21 cellular contexts compared by ENCODE assay signal in the genomic region with DNA sequence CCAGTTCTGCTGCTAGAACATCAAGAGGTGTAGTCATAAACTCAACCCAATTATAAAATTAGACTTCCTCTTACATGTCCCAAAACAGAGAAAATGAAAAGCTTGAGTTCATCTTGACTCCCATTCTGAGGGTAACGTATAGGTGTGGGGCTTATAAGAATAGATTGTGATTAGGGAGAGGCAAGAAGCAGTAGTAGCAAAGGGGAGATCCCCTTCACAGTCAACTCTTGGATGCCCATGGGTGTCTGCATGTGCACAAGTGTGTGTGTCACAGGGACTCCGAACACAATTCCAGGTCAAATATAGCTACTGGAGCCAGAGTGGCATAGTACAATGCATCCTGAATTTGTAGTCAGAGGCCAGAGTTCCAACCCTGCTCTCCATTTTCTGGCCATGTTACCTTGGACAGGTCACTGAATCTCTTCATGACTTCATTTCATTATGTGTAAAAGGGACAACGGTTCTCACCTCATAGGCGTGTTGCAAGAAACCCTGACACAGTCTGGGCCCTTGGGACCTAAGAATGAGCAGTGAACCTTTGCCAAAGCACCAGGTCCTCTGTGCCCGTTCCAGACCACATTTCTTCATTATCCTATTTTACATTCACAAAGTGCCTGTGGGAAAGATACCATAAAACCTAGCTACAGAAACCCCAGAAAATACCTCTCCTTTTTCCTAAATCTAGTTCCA. TPM values are rescaled to one million over a fixed set of nuclear protein-coding genes. Genes with fewer than 3 reads are reported as not detected.
DNase-seq lines count a peak whose midpoint lies in the region; ATAC-seq and TF ChIP-seq lines count a peak whose summit lies in the region.
"Had no signal": no experiment of that assay in that cellular context is flagged by ENCODE, and none has a peak within 500 bp of the region (broad histone marks: within the 10 kb centered on the region; RNA-seq: fewer than 3 reads in every experiment).

No MANE protein-coding gene starts in this region.

- H3K4me1 Mint-ChIP-seq in activated naive CD4-positive, alpha-beta T cell treated with anti-CD3 and anti-CD28 coated beads for 36 hours (ENCODE audit: low read depth), result peaks cover 60% of the 10 kb centered on the region
- H3K4me1 Mint-ChIP-seq in activated B cell treated with CpG ODN at 0.5 μM for 24 hours, result peaks cover 44% of the 10 kb centered on the region
- peaks cover 37 to 42% of the 10 kb centered on the region in 2 donors for H3K4me1 Mint-ChIP-seq in effector memory CD8-positive, alpha-beta T cell (ENCODE audit: low read depth in 2 of 2)

- no peaks in the 10 kb centered on the region for H3K36me3 ChIP-seq in colonic mucosa
- H3K36me3 ChIP-seq in left ventricle myocardium inferior, result peaks cover 42% of the 10 kb centered on the region
- H3K36me3 ChIP-seq: ovary had no signal

- CTCF ChIA-PET in activated naive CD4-positive, alpha-beta T cell treated with anti-CD3 and anti-CD28 coated beads for 36 hours (lab: Charles Lee), result interaction anchor here (1.4 to 1.6 kb wide), 3 partner anchors 11 to 95 kb away, joined by 3 to 7 read pairs (median 5); partner anchors contain the start of gene GSTA4
- CTCF ChIA-PET in activated B cell treated with CpG ODN at 0.5 μM for 24 hours (lab: Charles Lee), result no interaction called here

- ATAC-seq in activated B cell treated with CpG ODN at 0.5 μM for 24 hours (ENCODE audit: low read depth), result peak; percentile 67
- no peak for ATAC-seq in effector memory CD8-positive, alpha-beta T cell (replicated peaks)

- POLR2A ChIA-PET in activated B cell treated with CpG ODN at 0.5 μM for 24 hours (lab: Charles Lee), result interaction anchor here (2.2 kb wide), 1 partner anchor 11 kb away, joined by 14 read pairs; the partner anchor contains the start of gene GSTA4

- peaks cover 12% of the 10 kb centered on the region for H3K27me3 Mint-ChIP-seq in activated naive CD4-positive, alpha-beta T cell treated with anti-CD3 and anti-CD28 coated beads for 36 hours (ENCODE audit: low read depth)
- H3K27me3 Mint-ChIP-seq in activated B cell treated with CpG ODN at 0.5 μM for 24 hours, result no peaks in the 10 kb centered on the region
- H3K27me3 Mint-ChIP-seq in effector memory CD8-positive, alpha-beta T cell, result peaks cover 8% of the 10 kb centered on the region in 2 donors

- no peaks in the 10 kb centered on the region for H3K9me3 Mint-ChIP-seq in activated naive CD4-positive, alpha-beta T cell treated with anti-CD3 and anti-CD28 coated beads for 36 hours
- no peaks in the 10 kb centered on the region for H3K9me3 Mint-ChIP-seq in activated B cell treated with CpG ODN at 0.5 μM for 24 hours
- H3K9me3 Mint-ChIP-seq in effector memory CD8-positive, alpha-beta T cell, result no peaks in the 10 kb centered on the region
- H3K9me3 Mint-ChIP-seq: HFFc6 had no signal

- H3K9ac ChIP-seq in colonic mucosa (ENCODE audit: low read depth in 2 of 2, low read length in 2 of 2), result no peak overlapping the region

- H3K27ac ChIP-seq in colonic mucosa, result no peak overlapping the region
- no peak overlapping the region for H3K27ac ChIP-seq in left ventricle myocardium inferior (replicated peaks)
- H3K27ac ChIP-seq: epithelial cell of prostate, ovary, right atrium auricular region, vagina had no signal

- TF ChIP-seq CTCF in activated B cell treated with CpG ODN at 0.5 μM for 24 hours (IDR thresholded peaks at IDR 0.05) (no peak), colonic mucosa (IDR thresholded peaks at IDR 0.05) (no peak), left ventricle myocardium inferior (IDR thresholded peaks at IDR 0.05; ENCODE audit: borderline replicate concordance) (no peak)

- no peaks in the 10 kb centered on the region for H3K4me1 ChIP-seq in colonic mucosa
- peaks cover 8% of the 10 kb centered on the region for H3K4me1 ChIP-seq in left ventricle myocardium inferior
- H3K4me1 ChIP-seq: right atrium auricular region, vagina had no signal

- no peak overlapping the region for H3K4me3 Mint-ChIP-seq in activated naive CD4-positive, alpha-beta T cell treated with anti-CD3 and anti-CD28 coated beads for 36 hours
- H3K4me3 Mint-ChIP-seq in activated B cell treated with CpG ODN at 0.5 μM for 24 hours, result peak overlapping the region; percentile 58
- peak overlapping the region; percentile 48 to 78 for H3K4me3 Mint-ChIP-seq in effector memory CD8-positive, alpha-beta T cell
- H3K4me3 Mint-ChIP-seq: HFFc6 had no signal

- intact Hi-C loops in activated naive CD4-positive, alpha-beta T cell treated with anti-CD3 and anti-CD28 coated beads for 36 hours (cut with micrococcal nuclease), result loop anchor here (5.0 kb wide), 5 partner anchors 324 to 686 kb away; partner anchors contain the start of genes ELOVL5 and TRAM2
- intact Hi-C loops in activated B cell treated with CpG ODN at 0.5 μM for 24 hours (cut with micrococcal nuclease) (no loop called here), colonic mucosa (cut with DNase I) (no loop called here), left ventricle myocardium inferior (cut with micrococcal nuclease) (no loop called here)

- peak; percentile 36 for DNase-seq in activated naive CD4-positive, alpha-beta T cell treated with anti-CD3 and anti-CD28 coated beads for 36 hours
- DNase-seq in activated naive CD4-positive, alpha-beta T cell (lab: John Stamatoyannopoulos, UW), result no peak
- no peak for DNase-seq in activated B cell treated with CpG ODN at 0.5 μM for 24 hours
- DNase-seq in effector memory CD8-positive, alpha-beta T cell, result no peak
- DNase-seq in colonic mucosa, result no peak
- no peak for DNase-seq in left ventricle myocardium inferior
- no peak for DNase-seq in iPS-NIHi7 (ENCODE audit: extremely low spot score)
- DNase-seq in NK-92 (lab: John Stamatoyannopoulos, UW; ENCODE audit: unreplicated experiment), result no peak
- DNase-seq: ACHN; amygdala; foreskin fibroblast; HFFc6; hippocampal formation; kidney; NCI-H1436 treated with DMSO at 0.1 percent for 48 hours; NCI-H526; ovary; stimulated activated CD4-positive, alpha-beta T cell treated with anti-CD3 and anti-CD28 coated beads, Interleukin-12 subunit alpha, Interleukin-12 subunit beta, amount 100 ng/mL, for 4 hours had no signal

- H3K4me3 ChIP-seq in colonic mucosa (no peak overlapping the region), left ventricle myocardium inferior (no peak overlapping the region)
- H3K4me3 ChIP-seq: ovary, right atrium auricular region, vagina had no signal

- peaks cover 25% of the 10 kb centered on the region for H3K36me3 Mint-ChIP-seq in activated naive CD4-positive, alpha-beta T cell treated with anti-CD3 and anti-CD28 coated beads for 36 hours (ENCODE audit: low read depth)
- no peaks in the 10 kb centered on the region for H3K36me3 Mint-ChIP-seq in activated B cell treated with CpG ODN at 0.5 μM for 24 hours (ENCODE audit: low read depth)
- peaks cover 8% of the 10 kb centered on the region for H3K36me3 Mint-ChIP-seq in effector memory CD8-positive, alpha-beta T cell (ENCODE audit: insufficient read depth)

- H3K27me3 ChIP-seq in colonic mucosa (no peaks in the 10 kb centered on the region), left ventricle myocardium inferior (ENCODE audit: low read depth) (no peaks in the 10 kb centered on the region)
- H3K27me3 ChIP-seq: ovary, right atrium auricular region, vagina had no signal

- no peaks in the 10 kb centered on the region for H3K9me3 ChIP-seq in colonic mucosa
- H3K9me3 ChIP-seq in left ventricle myocardium inferior (replicated peaks), result no peaks in the 10 kb centered on the region
- H3K9me3 ChIP-seq: ovary, right atrium auricular region, vagina had no signal

- H3K27ac Mint-ChIP-seq in activated naive CD4-positive, alpha-beta T cell treated with anti-CD3 and anti-CD28 coated beads for 36 hours, result peak overlapping the region; percentile 82
- H3K27ac Mint-ChIP-seq in activated B cell treated with CpG ODN at 0.5 μM for 24 hours, result no peak overlapping the region
- H3K27ac Mint-ChIP-seq in effector memory CD8-positive, alpha-beta T cell, result peak overlapping the region in 1 of 2 donors; percentile 66
- H3K27ac Mint-ChIP-seq: HFFc6 had no signal

RNA-seq across cellular contexts. Expression of gene GSTA4, which starts 11.8 kb away (rescaled TPM):
- 10 to 100 TPM; 21.6 to 21.7 TPM for total RNA-seq in activated naive CD4-positive, alpha-beta T cell treated with anti-CD3 and anti-CD28 coated beads for 36 hours
- total RNA-seq in activated B cell treated with CpG ODN at 0.5 μM for 24 hours, result 3.3 and 4.4 TPM in 2 replicates
- 10 to 100 TPM; 13.5 to 17.0 TPM for total RNA-seq in colonic mucosa
- total RNA-seq in left ventricle myocardium inferior, result 9.4 TPM
